ENCODE assay signal across 1 cellular context in genomic region chr6:163414117-163414366, GRCh38.
TF ChIP-seq lines count a peak whose summit lies in the region.

No MANE protein-coding gene starts in this region.

TF ChIP-seq in K562, 482 proteins besides CTCF, POLR2A, EP300 and RAD21 (continued from another document):
- TF ChIP-seq SIN3A (IDR thresholded peaks at IDR 0.05; ENCODE audit: borderline replicate concordance in 2 of 2, control insufficient read depth in 1 of 2, low read depth in 2 of 2, low read length in 2 of 2): 0 out of 4 replicates have a peak, but pooled peaks of 1 of the 2 experiments have one; percentile 19
- TF ChIP-seq TFAP4 (CRISPR knock-in tag; IDR thresholded peaks at IDR 0.05; ENCODE audit: borderline replicate concordance): 0 out of 2 replicates have a peak, but pooled peaks have one; percentile 1
- TF ChIP-seq ELK3 (CRISPR knock-in tag; IDR thresholded peaks at IDR 0.05): no peak
- TF ChIP-seq VEZF1 (CRISPR knock-in tag; IDR thresholded peaks at IDR 0.05): peak; percentile 93
- 0 out of 2 replicates have a peak, but pooled peaks have one; percentile 13 for TF ChIP-seq SUPT5H (IDR thresholded peaks at IDR 0.05)
- TF ChIP-seq KDM5B (IDR thresholded peaks at IDR 0.05; ENCODE audit: insufficient replicate concordance, low read depth, low read length): peak; percentile 11
- no peak for TF ChIP-seq STAG1 (CRISPR knock-in tag; IDR thresholded peaks at IDR 0.05; ENCODE audit: borderline replicate concordance)
- no peak for TF ChIP-seq SP1 (CRISPR knock-in tag; IDR thresholded peaks at IDR 0.05)
- no peak; the same call in 1 of the 2 replicates for TF ChIP-seq CEBPG (CRISPR knock-in tag; IDR thresholded peaks at IDR 0.05)
- peak; percentile 37 to 86; a peak in 3 of 4 replicates for TF ChIP-seq CEBPG (tag; conservative IDR thresholded peaks at IDR 0.05 in 1 of 2, IDR thresholded peaks at IDR 0.05 in 1 of 2)
- no peak for TF ChIP-seq PRMT5 (CRISPR knock-in tag; IDR thresholded peaks at IDR 0.05)
- TF ChIP-seq NCOA6 (IDR thresholded peaks at IDR 0.05): no peak
- peak; percentile 33; the same call in 1 of the 2 replicates for TF ChIP-seq FOXJ2 (tag; IDR thresholded peaks at IDR 0.05)
- TF ChIP-seq, protein P1, sequence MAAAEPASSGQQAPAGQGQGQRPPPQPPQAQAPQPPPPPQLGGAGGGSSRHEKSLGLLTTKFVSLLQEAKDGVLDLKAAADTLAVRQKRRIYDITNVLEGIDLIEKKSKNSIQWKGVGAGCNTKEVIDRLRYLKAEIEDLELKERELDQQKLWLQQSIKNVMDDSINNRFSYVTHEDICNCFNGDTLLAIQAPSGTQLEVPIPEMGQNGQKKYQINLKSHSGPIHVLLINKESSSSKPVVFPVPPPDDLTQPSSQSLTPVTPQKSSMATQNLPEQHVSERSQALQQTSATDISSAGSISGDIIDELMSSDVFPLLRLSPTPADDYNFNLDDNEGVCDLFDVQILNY (CRISPR knock-in tag; IDR thresholded peaks at IDR 0.05): no peak
- TF ChIP-seq HDAC2 (IDR thresholded peaks at IDR 0.05): no peak
- TF ChIP-seq MXI1 (IDR thresholded peaks at IDR 0.05; ENCODE audit: low read depth, low read length): peak; percentile 45; the same call in 1 of the 2 replicates
- peak; percentile 87 for TF ChIP-seq ZNF384 (IDR thresholded peaks at IDR 0.05; ENCODE audit: low read depth, low read length)
- TF ChIP-seq, protein P2, sequence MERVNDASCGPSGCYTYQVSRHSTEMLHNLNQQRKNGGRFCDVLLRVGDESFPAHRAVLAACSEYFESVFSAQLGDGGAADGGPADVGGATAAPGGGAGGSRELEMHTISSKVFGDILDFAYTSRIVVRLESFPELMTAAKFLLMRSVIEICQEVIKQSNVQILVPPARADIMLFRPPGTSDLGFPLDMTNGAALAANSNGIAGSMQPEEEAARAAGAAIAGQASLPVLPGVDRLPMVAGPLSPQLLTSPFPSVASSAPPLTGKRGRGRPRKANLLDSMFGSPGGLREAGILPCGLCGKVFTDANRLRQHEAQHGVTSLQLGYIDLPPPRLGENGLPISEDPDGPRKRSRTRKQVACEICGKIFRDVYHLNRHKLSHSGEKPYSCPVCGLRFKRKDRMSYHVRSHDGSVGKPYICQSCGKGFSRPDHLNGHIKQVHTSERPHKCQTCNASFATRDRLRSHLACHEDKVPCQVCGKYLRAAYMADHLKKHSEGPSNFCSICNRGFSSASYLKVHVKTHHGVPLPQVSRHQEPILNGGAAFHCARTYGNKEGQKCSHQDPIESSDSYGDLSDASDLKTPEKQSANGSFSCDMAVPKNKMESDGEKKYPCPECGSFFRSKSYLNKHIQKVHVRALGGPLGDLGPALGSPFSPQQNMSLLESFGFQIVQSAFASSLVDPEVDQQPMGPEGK (CRISPR knock-in tag; IDR thresholded peaks at IDR 0.05; ENCODE audit: borderline replicate concordance): no peak
- TF ChIP-seq SNRNP70 (optimal IDR thresholded peaks at IDR 0.05; ENCODE audit: low read depth, low read length): no peak
- TF ChIP-seq RNF2 (IDR thresholded peaks at IDR 0.05): 0 out of 2 replicates have a peak, but pooled peaks have one; percentile 8
- no peak for TF ChIP-seq C11orf30 (IDR thresholded peaks at IDR 0.05; ENCODE audit: low read depth)
- TF ChIP-seq POLR2H (tag; IDR thresholded peaks at IDR 0.05; ENCODE audit: low read depth): peak; percentile 71; the same call in 1 of the 2 replicates
- no peak for TF ChIP-seq SRSF3 (IDR thresholded peaks at IDR 0.05; ENCODE audit: insufficient read depth, low read length)
- no peak for TF ChIP-seq ZNF224 (CRISPR knock-in tag; IDR thresholded peaks at IDR 0.05)
- TF ChIP-seq KLF6 (CRISPR knock-in tag; IDR thresholded peaks at IDR 0.05; ENCODE audit: borderline replicate concordance): peak; percentile 56; the same call in 1 of the 2 replicates
- TF ChIP-seq ZNF197 (CRISPR knock-in tag; IDR thresholded peaks at IDR 0.05; ENCODE audit: low read depth): peak; percentile 6; the same call in 1 of the 2 replicates
